15 cellular contexts compared by ENCODE assay signal in genomic region chr1:2238361-2239055, GRCh38. TPM values are rescaled to one million over a fixed set of nuclear protein-coding genes. Genes with fewer than 3 reads are reported as not detected.
DNase-seq lines count a peak whose midpoint lies in the region; ATAC-seq, FAIRE-seq and TF ChIP-seq lines count a peak whose summit lies in the region.
"Had no signal": no experiment of that assay in that cellular context is flagged by ENCODE, and none has a peak within 500 bp of the region (broad histone marks: within the 10 kb centered on the region; RNA-seq: fewer than 3 reads in every experiment).

No MANE protein-coding gene starts in this region.

- peaks cover 7% of the 10 kb centered on the region for H3K27me3 Mint-ChIP-seq in CD4-positive, CD25-positive, alpha-beta regulatory T cell
- H3K27me3 Mint-ChIP-seq in progenitor cell of endocrine pancreas: no peaks in the 10 kb centered on the region

- no peak for TF ChIP-seq POLR2A in heart left ventricle (IDR thresholded peaks at IDR 0.05)

- H3K27me3 ChIP-seq in CD4-positive, CD25-positive, alpha-beta regulatory T cell (ENCODE audit: control insufficient read depth, insufficient read depth, low read length): no peaks in the 10 kb centered on the region
- no peaks in the 10 kb centered on the region for H3K27me3 ChIP-seq in heart left ventricle
- H3K27me3 ChIP-seq in pancreas: no peaks in the 10 kb centered on the region

- H3K36me3 ChIP-seq in CD4-positive, CD25-positive, alpha-beta regulatory T cell (ENCODE audit: control insufficient read depth, insufficient read depth, low read length): peaks cover 23% of the 10 kb centered on the region
- H3K36me3 ChIP-seq in heart left ventricle: peaks cover 0 to 17% (median 0%) of the 10 kb centered on the region in 9 donors
- no peaks in the 10 kb centered on the region for H3K36me3 ChIP-seq in pancreas

- no peak for DNase-seq in CD4-positive, CD25-positive, alpha-beta regulatory T cell
- DNase-seq in RWPE1 (ENCODE audit: low spot score) (no peak), heart left ventricle (peak in 3 of 5 donors; percentile 12 to 37 (median 31)), pancreas (peak; percentile 47 to 91 (median 70)), OCI-M2 (lab: John Stamatoyannopoulos, UW; ENCODE audit: unreplicated experiment) (no peak), progenitor cell of endocrine pancreas (ENCODE audit: low spot score, unreplicated experiment) (no peak), 8988T (no peak)
- DNase-seq in stimulated activated CD8-positive, alpha-beta memory T cell treated with anti-CD3 and anti-CD28 coated beads, Interleukin-4, amount 100 ng/mL, for 48 hours: no peak
- DNase-seq: GF-D8; KG1; NCI-H2029; SK-N-SH; stimulated activated CD4-positive, alpha-beta T cell treated with anti-CD3 and anti-CD28 coated beads, Interleukin-15, amount 100 ng/mL, for 24 hours had no signal

- no peaks in the 10 kb centered on the region for H3K9me3 ChIP-seq in CD4-positive, CD25-positive, alpha-beta regulatory T cell (ENCODE audit: control insufficient read depth in 2 of 2, low read length in 2 of 2)
- H3K9me3 ChIP-seq in heart left ventricle: no peaks in the 10 kb centered on the region
- H3K9me3 ChIP-seq in pancreas: no peaks in the 10 kb centered on the region
- H3K9me3 ChIP-seq: SK-N-SH had no signal

- no peak for TF ChIP-seq CTCF in RWPE1 (conservative IDR thresholded peaks at IDR 0.05; ENCODE audit: low read depth)
- TF ChIP-seq CTCF in heart left ventricle (IDR thresholded peaks at IDR 0.05): no peak
- no peak for TF ChIP-seq CTCF in pancreas (IDR thresholded peaks at IDR 0.05)
- no peak for TF ChIP-seq CTCF in progenitor cell of endocrine pancreas (IDR thresholded peaks at IDR 0.05; ENCODE audit: unreplicated experiment)

- H3K27ac Mint-ChIP-seq in CD4-positive, CD25-positive, alpha-beta regulatory T cell: peak overlapping the region; percentile 20 to 90 (median 52)
- no peak overlapping the region for H3K27ac Mint-ChIP-seq in progenitor cell of endocrine pancreas

- H3K4me3 ChIP-seq in CD4-positive, CD25-positive, alpha-beta regulatory T cell (ENCODE audit: low read depth, low read length): no peak overlapping the region
- H3K4me3 ChIP-seq in heart left ventricle: no peak overlapping the region
- H3K4me3 ChIP-seq in pancreas: no peak overlapping the region

- peaks cover 13 to 96% (median 57%) of the 10 kb centered on the region in 4 donors for H3K4me1 Mint-ChIP-seq in CD4-positive, CD25-positive, alpha-beta regulatory T cell
- H3K4me1 Mint-ChIP-seq in progenitor cell of endocrine pancreas (ENCODE audit: low read depth): peaks cover 18% of the 10 kb centered on the region

- CTCF ChIA-PET in RWPE1 (lab: Yijun Ruan, JAX): interaction anchor here (1.0 to 1.4 kb wide), 2 partner anchors 26 to 143 kb away, joined by 3 to 6 read pairs; no protein-coding TSS in a partner anchor

- peaks cover 0 to 1% (median 0%) of the 10 kb centered on the region in 7 donors for H3K9me3 Mint-ChIP-seq in CD4-positive, CD25-positive, alpha-beta regulatory T cell
- H3K9me3 Mint-ChIP-seq in progenitor cell of endocrine pancreas (ENCODE audit: low read depth): no peaks in the 10 kb centered on the region
- H3K9me3 Mint-ChIP-seq: nephron had no signal

- 60 to 74% (median 66%) methylated on average over 17 to 27 of the region's 27 CpGs for WGBS in heart left ventricle, 4 donors
- WGBS in pancreas, 2 donors: 44 to 54% methylated on average over 27 of the region's 27 CpGs

- POLR2A ChIA-PET in RWPE1 (lab: Yijun Ruan, JAX; ENCODE audit: low non-redundant PET): no interaction called here

- intact Hi-C loops in heart left ventricle (cut with DNase I): loop anchor here in 4 of 10 donors (5.0 to 10.0 kb wide), 3 partner anchors 34 to 76 kb away; no protein-coding TSS in a partner anchor
- intact Hi-C loops in pancreas (cut with DNase I): loop anchor here in 1 of 3 donors (10.0 kb wide), 1 partner anchor 66 kb away; no protein-coding TSS in a partner anchor

- H3K4me1 ChIP-seq in CD4-positive, CD25-positive, alpha-beta regulatory T cell (ENCODE audit: control insufficient read depth, insufficient read depth, low read length, poor library complexity, severe bottlenecking): peaks cover 97% of the 10 kb centered on the region
- H3K4me1 ChIP-seq in heart left ventricle (peaks cover 24 to 100% (median 98%) of the 10 kb centered on the region in 12 donors), pancreas (peaks cover 12 to 42% (median 15%) of the 10 kb centered on the region in 3 donors)

- no peak for FAIRE-seq in pancreas (lab: Jason Lieb, UNC)

- peaks cover 9% of the 10 kb centered on the region for H3K36me3 Mint-ChIP-seq in CD4-positive, CD25-positive, alpha-beta regulatory T cell
- peaks cover 4% of the 10 kb centered on the region for H3K36me3 Mint-ChIP-seq in progenitor cell of endocrine pancreas (ENCODE audit: insufficient read depth)

- ATAC-seq in CD4-positive, CD25-positive, alpha-beta regulatory T cell (ENCODE audit: low read depth in 2 of 2): no peak
- no peak for ATAC-seq in heart left ventricle
- peak; percentile 33 to 77 (median 68) for ATAC-seq in pancreas
- ATAC-seq: activated CD4-positive, CD25-positive, alpha-beta regulatory T cell treated with anti-CD3 and anti-CD28 coated beads, Interleukin-2, amount 50 U/mL, for 24 hours had no signal

- peak overlapping the region; percentile 71 for H3K27ac ChIP-seq in CD4-positive, CD25-positive, alpha-beta regulatory T cell (ENCODE audit: insufficient read depth, low read length, poor library complexity, severe bottlenecking)
- peak overlapping the region; percentile 99 for H3K27ac ChIP-seq in RWPE1
- peak overlapping the region in 4 of 12 donors; percentile 11 to 89 (median 30) for H3K27ac ChIP-seq in heart left ventricle
- peak overlapping the region in 1 of 4 donors; percentile 3 for H3K27ac ChIP-seq in pancreas

- H3K4me3 Mint-ChIP-seq in CD4-positive, CD25-positive, alpha-beta regulatory T cell: peak overlapping the region in 3 of 4 donors; percentile 46 to 77 (median 73)
- H3K4me3 Mint-ChIP-seq in progenitor cell of endocrine pancreas (ENCODE audit: low read depth): no peak overlapping the region
- H3K4me3 Mint-ChIP-seq: nephron had no signal

RNA-seq across cellular contexts. Expression of gene SKI, which starts 10.4 kb away (rescaled TPM):
- 218 TPM for total RNA-seq in CD4-positive, CD25-positive, alpha-beta regulatory T cell
- polyA plus RNA-seq in CD4-positive, CD25-positive, alpha-beta regulatory T cell: under 1 TPM; 0.25 to 0.57 (median 0.31) TPM
- 10 to 100 TPM; 28.8 to 52.7 (median 41.3) TPM for total RNA-seq in heart left ventricle
- 10 to 100 TPM; 16.9 to 28.7 TPM for polyA plus RNA-seq in heart left ventricle
- 10 to 100 TPM; 11.0 to 27.9 (median 16.2) TPM for total RNA-seq in pancreas
- 10 to 100 TPM in 1 of 2 donors, 1 to 10 TPM in 1; 8.6 to 12.1 TPM for polyA plus RNA-seq in pancreas
- 56.2 and 59.4 TPM in 2 replicates for total RNA-seq in progenitor cell of endocrine pancreas

RNA-seq across cellular contexts. Expression of gene FAAP20, which starts 43.9 kb away (rescaled TPM):
- total RNA-seq in CD4-positive, CD25-positive, alpha-beta regulatory T cell: 40.4 TPM
- 10 to 100 TPM; 40.0 to 66.5 (median 51.5) TPM for polyA plus RNA-seq in CD4-positive, CD25-positive, alpha-beta regulatory T cell
- total RNA-seq in heart left ventricle (10 to 100 TPM; 20.9 to 50.8 (median 34.8) TPM), pancreas (10 to 100 TPM; 17.2 to 35.9 (median 22.3) TPM), progenitor cell of endocrine pancreas (74.3 and 77.9 TPM in 2 replicates)
- polyA plus RNA-seq in heart left ventricle (10 to 100 TPM; 57.3 to 61.3 TPM), pancreas (10 to 100 TPM; 56.1 to 75.6 TPM)

Comparison
In these comparisons a context has a peak if more than half of its experiments do, and no peak if none do; other contexts are left out.
1. ATAC-seq: peak in pancreas (4 of 4); none in CD4-positive, CD25-positive, alpha-beta regulatory T cell (0 of 2) and heart left ventricle (0 of 4).
2. DNase-seq: peak in heart left ventricle (3 of 5) and pancreas (6 of 6); none in CD4-positive, CD25-positive, alpha-beta regulatory T cell (0 of 3), RWPE1 (single experiment), OCI-M2 (single experiment), progenitor cell of endocrine pancreas (single experiment), stimulated activated CD8-positive, alpha-beta memory T cell treated with anti-CD3 and anti-CD28 coated beads, Interleukin-4, amount 100 ng/mL, for 48 hours (single experiment) and 8988T (single experiment).